Comparison of ENCODE assay signal across 8 cellular contexts in genomic region chr9:33473643-33474352, GRCh38. TPM values are rescaled to one million over a fixed set of nuclear protein-coding genes. Genes with fewer than 3 reads are reported as not detected.
DNase-seq lines count a peak whose midpoint lies in the region; ATAC-seq and TF ChIP-seq lines count a peak whose summit lies in the region.

NOL6 (minus strand) TSS chr9:33473924; CDS start chr9:33473842, 82 bp downstream.

- H3K27me3 Mint-ChIP-seq in T-helper 17 cell, result no peaks in the 10 kb centered on the region

- DNase-seq in NCI-H1694 treated with DMSO at 0.1 percent for 48 hours (lab: John Stamatoyannopoulos, UW) (peak; percentile 98), T-helper 17 cell (peak; percentile 85 to 97 (median 95)), amygdala (lab: John Stamatoyannopoulos, UW) (peak; percentile 50 to 99 (median 96)), left cardiac atrium (peak; percentile 97), posterior vena cava (ENCODE audit: low spot score) (peak; percentile 98), upper lobe of right lung (peak; percentile 97)

- H3K27ac ChIP-seq in upper lobe of right lung, result peak within 1 kb of the TSS; percentile 82

- peaks cover 20% of the 10 kb centered on the region for H3K4me1 Mint-ChIP-seq in T-helper 17 cell

- H3K27ac Mint-ChIP-seq in T-helper 17 cell, result peak within 1 kb of the TSS; percentile 97

- peaks cover 9% of the 10 kb centered on the region for H3K36me3 Mint-ChIP-seq in T-helper 17 cell (ENCODE audit: low read depth)

- TF ChIP-seq POLR2A in GM15510 (IDR thresholded peaks at IDR 0.05; ENCODE audit: borderline replicate concordance, extremely low read depth, insufficient read length), result peak; percentile 71

- H3K4me3 ChIP-seq in upper lobe of right lung, result peak within 1 kb of the TSS; percentile 99

- intact Hi-C loops in left cardiac atrium (cut with DNase I) (no loop called here), posterior vena cava (cut with DNase I) (no loop called here), upper lobe of right lung (cut with DNase I) (no loop called here)

- H3K4me1 ChIP-seq in upper lobe of right lung, result peaks cover 25% of the 10 kb centered on the region

- ATAC-seq in HG02885 (IDR thresholded peaks at IDR 0.05; ENCODE audit: poor library complexity, unreplicated experiment) (peak; percentile 99), T-helper 17 cell (peak; percentile 99), left cardiac atrium (peak; percentile 100), upper lobe of right lung (peak; percentile 100)

- H3K36me3 ChIP-seq in upper lobe of right lung, result peaks cover 32% of the 10 kb centered on the region

- H3K27me3 ChIP-seq in upper lobe of right lung, result no peaks in the 10 kb centered on the region

- peak within 1 kb of the TSS; percentile 99 for H3K4me3 Mint-ChIP-seq in T-helper 17 cell

- TF ChIP-seq CTCF in upper lobe of right lung (IDR thresholded peaks at IDR 0.05), result no peak

- H3K9me3 ChIP-seq in T-helper 17 cell (ENCODE audit: control insufficient read depth, low read length, poor library complexity, severe bottlenecking), result no peaks in the 10 kb centered on the region
- H3K9me3 ChIP-seq in upper lobe of right lung, result no peaks in the 10 kb centered on the region

RNA-seq across cellular contexts. Expression of gene NOL6, which starts in this region (rescaled TPM):
- total RNA-seq in T-helper 17 cell (10 to 100 TPM; 32.4 to 34.6 TPM), left cardiac atrium (10 to 100 TPM; 13.9 to 24.9 TPM), posterior vena cava (10 to 100 TPM; 20.9 to 24.8 TPM), upper lobe of right lung (36.4 TPM)

Comparison
In these comparisons a context has a peak if more than half of its experiments do, and no peak if none do; other contexts are left out.
1. Peak in every context shown above with its lines: DNase-seq, ATAC-seq, H3K4me3 ChIP-seq and H3K27ac ChIP-seq.